ENCODE assay signal across 1 cellular context in genomic region chr16:10361747-10362076, GRCh38.
A peak's percentile ranks its signal among the peaks of the same experiment; 100 is the strongest.
TF ChIP-seq lines count a peak whose summit lies in the region.
"Not testable (repeated sequence)": the region's sequence is repeated elsewhere in the genome, so short reads cannot be mapped to it uniquely, and the experiment has no call there.

No MANE protein-coding gene starts in this region.

TF ChIP-seq in K562, 482 proteins besides CTCF, POLR2A, EP300 and RAD21:
- TF ChIP-seq NFRKB (IDR thresholded peaks at IDR 0.05; ENCODE audit: low read depth) (peak; percentile 62; the same call in 1 of the 2 replicates), MAFG (tag; conservative IDR thresholded peaks at IDR 0.05) (0 out of 2 replicates have a peak, but pooled peaks have one; percentile 5), BCOR (IDR thresholded peaks at IDR 0.05) (peak; percentile 53), ZNF121 (CRISPR knock-in tag; conservative IDR thresholded peaks at IDR 0.05) (peak; percentile 37), SMARCA5 (IDR thresholded peaks at IDR 0.05) (peak; percentile 83; the same call in 1 of the 2 replicates), ZNF740 (tag; IDR thresholded peaks at IDR 0.05) (peak in 1 of 2 experiments; percentile 67; a peak in 1 of 4 replicates)
- not testable (repeated sequence) for TF ChIP-seq ZNF740 (CRISPR knock-in tag; IDR thresholded peaks at IDR 0.05)
